1 cellular context compared by ENCODE assay signal in the genomic region with DNA sequence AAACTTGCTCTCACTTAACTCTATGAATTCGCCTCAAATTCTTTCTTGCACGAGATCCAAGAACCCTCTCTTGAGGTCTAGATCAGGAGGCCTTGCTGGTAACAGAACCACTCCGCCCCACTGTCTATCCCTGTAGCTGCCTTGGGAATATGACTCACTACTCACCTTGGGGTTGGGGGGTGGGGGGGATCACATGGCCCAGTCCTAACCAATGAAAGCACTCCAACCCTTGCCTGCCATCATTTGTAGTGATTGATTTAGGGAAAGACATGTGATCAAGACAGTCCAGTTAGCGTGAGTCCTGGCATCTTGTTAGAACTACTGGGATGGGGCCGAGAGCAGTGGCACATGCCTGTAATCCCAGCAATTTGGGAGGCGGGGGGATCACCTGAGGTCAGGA.
TF ChIP-seq lines count a peak whose summit lies in the region.

No MANE protein-coding gene starts in this region.

TF ChIP-seq in K562, 482 proteins besides CTCF, POLR2A, EP300 and RAD21 (continued from another document):
- TF ChIP-seq, protein P1, sequence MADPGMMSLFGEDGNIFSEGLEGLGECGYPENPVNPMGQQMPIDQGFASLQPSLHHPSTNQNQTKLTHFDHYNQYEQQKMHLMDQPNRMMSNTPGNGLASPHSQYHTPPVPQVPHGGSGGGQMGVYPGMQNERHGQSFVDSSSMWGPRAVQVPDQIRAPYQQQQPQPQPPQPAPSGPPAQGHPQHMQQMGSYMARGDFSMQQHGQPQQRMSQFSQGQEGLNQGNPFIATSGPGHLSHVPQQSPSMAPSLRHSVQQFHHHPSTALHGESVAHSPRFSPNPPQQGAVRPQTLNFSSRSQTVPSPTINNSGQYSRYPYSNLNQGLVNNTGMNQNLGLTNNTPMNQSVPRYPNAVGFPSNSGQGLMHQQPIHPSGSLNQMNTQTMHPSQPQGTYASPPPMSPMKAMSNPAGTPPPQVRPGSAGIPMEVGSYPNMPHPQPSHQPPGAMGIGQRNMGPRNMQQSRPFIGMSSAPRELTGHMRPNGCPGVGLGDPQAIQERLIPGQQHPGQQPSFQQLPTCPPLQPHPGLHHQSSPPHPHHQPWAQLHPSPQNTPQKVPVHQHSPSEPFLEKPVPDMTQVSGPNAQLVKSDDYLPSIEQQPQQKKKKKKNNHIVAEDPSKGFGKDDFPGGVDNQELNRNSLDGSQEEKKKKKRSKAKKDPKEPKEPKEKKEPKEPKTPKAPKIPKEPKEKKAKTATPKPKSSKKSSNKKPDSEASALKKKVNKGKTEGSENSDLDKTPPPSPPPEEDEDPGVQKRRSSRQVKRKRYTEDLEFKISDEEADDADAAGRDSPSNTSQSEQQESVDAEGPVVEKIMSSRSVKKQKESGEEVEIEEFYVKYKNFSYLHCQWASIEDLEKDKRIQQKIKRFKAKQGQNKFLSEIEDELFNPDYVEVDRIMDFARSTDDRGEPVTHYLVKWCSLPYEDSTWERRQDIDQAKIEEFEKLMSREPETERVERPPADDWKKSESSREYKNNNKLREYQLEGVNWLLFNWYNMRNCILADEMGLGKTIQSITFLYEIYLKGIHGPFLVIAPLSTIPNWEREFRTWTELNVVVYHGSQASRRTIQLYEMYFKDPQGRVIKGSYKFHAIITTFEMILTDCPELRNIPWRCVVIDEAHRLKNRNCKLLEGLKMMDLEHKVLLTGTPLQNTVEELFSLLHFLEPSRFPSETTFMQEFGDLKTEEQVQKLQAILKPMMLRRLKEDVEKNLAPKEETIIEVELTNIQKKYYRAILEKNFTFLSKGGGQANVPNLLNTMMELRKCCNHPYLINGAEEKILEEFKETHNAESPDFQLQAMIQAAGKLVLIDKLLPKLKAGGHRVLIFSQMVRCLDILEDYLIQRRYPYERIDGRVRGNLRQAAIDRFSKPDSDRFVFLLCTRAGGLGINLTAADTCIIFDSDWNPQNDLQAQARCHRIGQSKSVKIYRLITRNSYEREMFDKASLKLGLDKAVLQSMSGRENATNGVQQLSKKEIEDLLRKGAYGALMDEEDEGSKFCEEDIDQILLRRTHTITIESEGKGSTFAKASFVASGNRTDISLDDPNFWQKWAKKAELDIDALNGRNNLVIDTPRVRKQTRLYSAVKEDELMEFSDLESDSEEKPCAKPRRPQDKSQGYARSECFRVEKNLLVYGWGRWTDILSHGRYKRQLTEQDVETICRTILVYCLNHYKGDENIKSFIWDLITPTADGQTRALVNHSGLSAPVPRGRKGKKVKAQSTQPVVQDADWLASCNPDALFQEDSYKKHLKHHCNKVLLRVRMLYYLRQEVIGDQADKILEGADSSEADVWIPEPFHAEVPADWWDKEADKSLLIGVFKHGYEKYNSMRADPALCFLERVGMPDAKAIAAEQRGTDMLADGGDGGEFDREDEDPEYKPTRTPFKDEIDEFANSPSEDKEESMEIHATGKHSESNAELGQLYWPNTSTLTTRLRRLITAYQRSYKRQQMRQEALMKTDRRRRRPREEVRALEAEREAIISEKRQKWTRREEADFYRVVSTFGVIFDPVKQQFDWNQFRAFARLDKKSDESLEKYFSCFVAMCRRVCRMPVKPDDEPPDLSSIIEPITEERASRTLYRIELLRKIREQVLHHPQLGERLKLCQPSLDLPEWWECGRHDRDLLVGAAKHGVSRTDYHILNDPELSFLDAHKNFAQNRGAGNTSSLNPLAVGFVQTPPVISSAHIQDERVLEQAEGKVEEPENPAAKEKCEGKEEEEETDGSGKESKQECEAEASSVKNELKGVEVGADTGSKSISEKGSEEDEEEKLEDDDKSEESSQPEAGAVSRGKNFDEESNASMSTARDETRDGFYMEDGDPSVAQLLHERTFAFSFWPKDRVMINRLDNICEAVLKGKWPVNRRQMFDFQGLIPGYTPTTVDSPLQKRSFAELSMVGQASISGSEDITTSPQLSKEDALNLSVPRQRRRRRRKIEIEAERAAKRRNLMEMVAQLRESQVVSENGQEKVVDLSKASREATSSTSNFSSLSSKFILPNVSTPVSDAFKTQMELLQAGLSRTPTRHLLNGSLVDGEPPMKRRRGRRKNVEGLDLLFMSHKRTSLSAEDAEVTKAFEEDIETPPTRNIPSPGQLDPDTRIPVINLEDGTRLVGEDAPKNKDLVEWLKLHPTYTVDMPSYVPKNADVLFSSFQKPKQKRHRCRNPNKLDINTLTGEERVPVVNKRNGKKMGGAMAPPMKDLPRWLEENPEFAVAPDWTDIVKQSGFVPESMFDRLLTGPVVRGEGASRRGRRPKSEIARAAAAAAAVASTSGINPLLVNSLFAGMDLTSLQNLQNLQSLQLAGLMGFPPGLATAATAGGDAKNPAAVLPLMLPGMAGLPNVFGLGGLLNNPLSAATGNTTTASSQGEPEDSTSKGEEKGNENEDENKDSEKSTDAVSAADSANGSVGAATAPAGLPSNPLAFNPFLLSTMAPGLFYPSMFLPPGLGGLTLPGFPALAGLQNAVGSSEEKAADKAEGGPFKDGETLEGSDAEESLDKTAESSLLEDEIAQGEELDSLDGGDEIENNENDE (IDR thresholded peaks at IDR 0.05; ENCODE audit: low read depth, low read length), result no peak
- TF ChIP-seq SMARCE1 (IDR thresholded peaks at IDR 0.05) (0 out of 2 replicates have a peak, but pooled peaks have one; percentile 21), RAD51 (IDR thresholded peaks at IDR 0.05; ENCODE audit: borderline replicate concordance, low read depth) (peak; percentile 89)
TF ChIP-seq in K562: peak in this region for 20.
